In genomic region chr6:130369821-130370220, GRCh38 we compare ENCODE assay signal across 1 cellular context.
TF ChIP-seq lines count a peak whose summit lies in the region.

No MANE protein-coding gene starts in this region.

TF ChIP-seq in HepG2, 621 proteins besides CTCF, POLR2A, EP300 and RAD21:
- TF ChIP-seq HMGXB3 (CRISPR knock-in tag; IDR thresholded peaks at IDR 0.05; ENCODE audit: borderline replicate concordance) = no peak
- TF ChIP-seq HNF4A (CRISPR knock-in tag; IDR thresholded peaks at IDR 0.05) = 0 out of 2 replicates have a peak, but pooled peaks have one; percentile 16
